ENCODE assay signal across 15 cellular contexts in genomic region chr4:40241936-40242590, GRCh38. TPM values are rescaled to one million over a fixed set of nuclear protein-coding genes. Genes with fewer than 3 reads are reported as not detected.
DNase-seq lines count a peak whose midpoint lies in the region; ATAC-seq and TF ChIP-seq lines count a peak whose summit lies in the region.
"Had no signal": no experiment of that assay in that cellular context is flagged by ENCODE, and none has a peak within 500 bp of the region (broad histone marks: within the 10 kb centered on the region; RNA-seq: fewer than 3 reads in every experiment).

No MANE protein-coding gene starts in this region.

- 68% methylated on average over 8 of the region's 8 CpGs for WGBS in hepatocyte (ENCODE audit: low lambda C conversion rate, missing lambda C conversion rate)
- 66 to 76% (median 72%) methylated on average over 8 of the region's 8 CpGs for WGBS in heart left ventricle, 4 donors

- H3K9me3 Mint-ChIP-seq in activated CD8-positive, alpha-beta T cell treated with anti-CD3 and anti-CD28 coated beads for 36 hours, result no peaks in the 10 kb centered on the region
- H3K9me3 Mint-ChIP-seq: type B pancreatic cell had no signal

- CTCF ChIA-PET in activated CD8-positive, alpha-beta T cell treated with anti-CD3 and anti-CD28 coated beads for 36 hours (lab: Charles Lee), result interaction anchor here (0.9 to 4.7 kb wide), 11 partner anchors 11 to 309 kb away, joined by 3 to 32 read pairs (median 5); no protein-coding TSS in a partner anchor

- H3K4me3 ChIP-seq in hepatocyte, result no peak overlapping the region
- H3K4me3 ChIP-seq in heart left ventricle, result peak overlapping the region in 1 of 12 donors; percentile 11
- H3K4me3 ChIP-seq: SJSA1 had no signal

- H3K9me2 ChIP-seq in hepatocyte (replicated peaks; ENCODE audit: insufficient read depth), result no peaks in the 10 kb centered on the region

- no peaks in the 10 kb centered on the region for H3K27me3 ChIP-seq in hepatocyte
- no peaks in the 10 kb centered on the region for H3K27me3 ChIP-seq in heart left ventricle
- H3K27me3 ChIP-seq: SJSA1 had no signal

- no peak for TF ChIP-seq POLR2A in heart left ventricle (IDR thresholded peaks at IDR 0.05)

- peaks cover 93% of the 10 kb centered on the region for H3K36me3 Mint-ChIP-seq in activated CD8-positive, alpha-beta T cell treated with anti-CD3 and anti-CD28 coated beads for 36 hours (ENCODE audit: low read depth)
- H3K36me3 Mint-ChIP-seq: type B pancreatic cell had no signal

- DNase-seq in stimulated activated CD8-positive, alpha-beta memory T cell treated with anti-CD3 and anti-CD28 coated beads, Interleukin-7, amount 100 ng/mL, for 4 hours (ENCODE audit: low read depth in 2 of 2), result peak; percentile 41 to 51
- no peak for DNase-seq in stimulated activated CD8-positive, alpha-beta memory T cell treated with anti-CD3 and anti-CD28 coated beads, Interleukin-4, amount 100 ng/mL, for 48 hours
- DNase-seq in activated CD8-positive, alpha-beta T cell treated with anti-CD3 and anti-CD28 coated beads for 36 hours, result peak; percentile 66
- DNase-seq in hepatocyte (ENCODE audit: low spot score), result no peak
- no peak for DNase-seq in heart left ventricle
- no peak for DNase-seq in NCI-H2081 treated with DMSO at 0.1 percent for 48 hours (lab: John Stamatoyannopoulos, UW)
- DNase-seq: NCI-H1105 treated with DMSO at 0.1 percent for 48 hours, NCI-H69 had no signal

- H3K4me1 ChIP-seq in hepatocyte (ENCODE audit: insufficient read depth) (peaks cover 4% of the 10 kb centered on the region), heart left ventricle (peaks cover 0 to 39% (median 0%) of the 10 kb centered on the region in 12 donors)
- H3K4me1 ChIP-seq: SJSA1 had no signal

- peaks cover 86% of the 10 kb centered on the region for H3K4me1 Mint-ChIP-seq in activated CD8-positive, alpha-beta T cell treated with anti-CD3 and anti-CD28 coated beads for 36 hours (ENCODE audit: low read depth)

- peak overlapping the region; percentile 90 for H3K27ac Mint-ChIP-seq in activated CD8-positive, alpha-beta T cell treated with anti-CD3 and anti-CD28 coated beads for 36 hours
- H3K27ac Mint-ChIP-seq: type B pancreatic cell had no signal

- intact Hi-C loops in activated CD8-positive, alpha-beta T cell treated with anti-CD3 and anti-CD28 coated beads for 36 hours (cut with micrococcal nuclease), result no loop called here
- intact Hi-C loops in heart left ventricle (cut with DNase I), result loop anchor here in 1 of 10 donors (10.0 kb wide), 1 partner anchor 63 kb away; no protein-coding TSS in a partner anchor

- H4K20me1 ChIP-seq in hepatocyte (ENCODE audit: insufficient read depth, poor library complexity, severe bottlenecking), result no peaks in the 10 kb centered on the region

- no peaks in the 10 kb centered on the region for H3K79me2 ChIP-seq in hepatocyte

- peak; percentile 10 for ATAC-seq in activated CD8-positive, alpha-beta T cell treated with anti-CD3 and anti-CD28 coated beads for 36 hours
- no peak for ATAC-seq in GM21528 (IDR thresholded peaks at IDR 0.05; ENCODE audit: low FRiP score, unreplicated experiment)
- no peak for ATAC-seq in heart left ventricle
- ATAC-seq in HG03521 (IDR thresholded peaks at IDR 0.05; ENCODE audit: unreplicated experiment), result no peak

- H3K36me3 ChIP-seq in hepatocyte (replicated peaks; ENCODE audit: insufficient read depth, low read depth) (no peaks in the 10 kb centered on the region), heart left ventricle (peaks cover 0 to 7% (median 0%) of the 10 kb centered on the region in 9 donors)
- H3K36me3 ChIP-seq: SJSA1 had no signal

- no peak for TF ChIP-seq CTCF in activated CD8-positive, alpha-beta T cell treated with anti-CD3 and anti-CD28 coated beads for 36 hours (IDR thresholded peaks at IDR 0.05)
- no peak for TF ChIP-seq CTCF in hepatocyte (IDR thresholded peaks at IDR 0.05; ENCODE audit: poor library complexity)
- TF ChIP-seq CTCF in heart left ventricle (IDR thresholded peaks at IDR 0.05), result no peak

- H2AFZ ChIP-seq in hepatocyte, result peak overlapping the region; percentile 20

- no peaks in the 10 kb centered on the region for H3K27me3 Mint-ChIP-seq in activated CD8-positive, alpha-beta T cell treated with anti-CD3 and anti-CD28 coated beads for 36 hours
- H3K27me3 Mint-ChIP-seq: type B pancreatic cell had no signal

- H3K4me3 Mint-ChIP-seq in activated CD8-positive, alpha-beta T cell treated with anti-CD3 and anti-CD28 coated beads for 36 hours, result peak overlapping the region; percentile 77
- H3K4me3 Mint-ChIP-seq: type B pancreatic cell had no signal

- H3K27ac ChIP-seq in hepatocyte, result no peak overlapping the region
- peak overlapping the region in 1 of 12 donors; percentile 70 for H3K27ac ChIP-seq in heart left ventricle
- H3K27ac ChIP-seq: epithelial cell of prostate, SJSA1 had no signal

- H3K9me3 ChIP-seq in hepatocyte (ENCODE audit: low read depth) (no peaks in the 10 kb centered on the region), heart left ventricle (no peaks in the 10 kb centered on the region)
- H3K9me3 ChIP-seq: SJSA1 had no signal

- POLR2A ChIA-PET in activated CD8-positive, alpha-beta T cell treated with anti-CD3 and anti-CD28 coated beads for 36 hours (lab: Charles Lee), result interaction anchor here (0.9 to 19.6 kb wide), 20 partner anchors 9 to 74 kb away, joined by 3 to 295 read pairs (median 6); partner anchors contain the start of gene RHOH

- no peak overlapping the region for H3K4me2 ChIP-seq in hepatocyte

RNA-seq across cellular contexts. Expression of gene RHOH, which starts 45.2 kb away (rescaled TPM):
- total RNA-seq in activated CD8-positive, alpha-beta T cell treated with anti-CD3 and anti-CD28 coated beads for 36 hours, result 100 to 1,000 TPM; 121 to 126 TPM
- 0.36 TPM in 1 of 2 replicates, not detected in the other for total RNA-seq in hepatocyte
- not detected in 2 replicates for polyA plus RNA-seq in hepatocyte
- 1 to 10 TPM in 2 of 9 donors, under 1 TPM in 3, not detected in 4; 0.30 to 6.6 (median 0.63) TPM for total RNA-seq in heart left ventricle
- under 1 TPM in 1 of 2 donors, not detected in 1; 0.35 TPM for polyA plus RNA-seq in heart left ventricle
- total RNA-seq: HT-29, lung microvascular endothelial cell, SJSA1 had no signal

Comparison
In these comparisons a context has a peak if more than half of its experiments do, and no peak if none do; other contexts are left out.
1. DNase-seq: peak in stimulated activated CD8-positive, alpha-beta memory T cell treated with anti-CD3 and anti-CD28 coated beads, Interleukin-7, amount 100 ng/mL, for 4 hours (2 of 2) and activated CD8-positive, alpha-beta T cell treated with anti-CD3 and anti-CD28 coated beads for 36 hours (single experiment); none in stimulated activated CD8-positive, alpha-beta memory T cell treated with anti-CD3 and anti-CD28 coated beads, Interleukin-4, amount 100 ng/mL, for 48 hours (single experiment), hepatocyte (single experiment), heart left ventricle (0 of 5) and NCI-H2081 treated with DMSO at 0.1 percent for 48 hours (single experiment).
2. RNA of gene RHOH, which starts 45.2 kb away (total RNA-seq): 121 to 126 TPM in activated CD8-positive, alpha-beta T cell treated with anti-CD3 and anti-CD28 coated beads for 36 hours; 0.30 to 6.6 TPM in heart left ventricle and 0.36 TPM in hepatocyte; every median in the first group is over 10 times any median in the second.